ENCODE assay signal across 8 cellular contexts in the genomic region with DNA sequence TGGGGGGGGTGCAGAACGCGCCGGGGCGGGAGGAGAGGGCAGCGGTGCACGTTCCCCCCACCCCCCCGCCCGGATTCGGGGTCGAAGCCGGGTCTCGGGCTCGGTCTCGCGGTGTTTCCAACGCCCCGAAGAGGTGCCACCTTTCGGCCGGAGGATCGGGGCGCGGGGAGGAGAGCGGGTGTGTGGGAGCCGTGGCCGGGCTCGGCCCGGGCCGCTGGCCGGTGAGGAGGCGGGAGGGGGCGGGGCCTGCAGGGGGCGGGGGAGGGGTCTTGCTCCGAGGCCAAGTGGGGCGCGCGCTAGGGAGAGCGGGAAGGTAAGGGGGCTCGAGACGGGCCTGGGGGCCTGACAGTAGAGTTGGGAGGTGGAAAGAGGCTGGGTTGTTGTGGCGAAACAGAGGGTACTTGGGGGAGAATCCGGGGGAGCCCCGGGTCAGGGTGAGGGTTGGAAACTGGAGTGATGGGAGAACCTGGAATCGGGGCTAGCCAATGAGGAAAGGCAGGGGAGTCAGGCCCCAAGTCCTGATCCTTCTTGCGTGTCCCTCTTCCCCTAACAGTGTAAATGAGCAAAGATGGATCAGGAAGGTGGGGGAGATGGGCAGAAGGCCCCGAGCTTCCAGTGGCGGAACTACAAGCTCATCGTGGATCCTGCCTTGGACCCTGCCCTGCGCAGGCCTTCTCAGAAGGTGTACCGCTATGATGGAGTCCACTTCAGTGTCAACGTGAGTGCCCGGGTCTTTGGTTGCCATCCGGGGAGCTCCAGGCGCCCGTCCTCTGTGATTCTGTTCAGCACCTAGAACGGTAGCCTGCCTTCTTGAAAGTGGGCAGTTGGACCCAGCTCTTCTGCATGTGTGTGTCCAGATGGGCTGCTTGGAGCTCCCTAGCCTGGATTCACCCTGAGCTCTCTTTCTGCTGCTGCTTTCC. TPM values are rescaled to one million over a fixed set of nuclear protein-coding genes. Genes with fewer than 3 reads are reported as not detected.
DNase-seq lines count a peak whose midpoint lies in the region; ATAC-seq and TF ChIP-seq lines count a peak whose summit lies in the region.

No MANE protein-coding gene starts in this region.

- POLR2A ChIA-PET in CD4-positive, alpha-beta memory T cell (lab: Charles Lee; ENCODE audit: partially characterized antibody), result interaction anchor here (0.5 to 2.5 kb wide), 18 partner anchors 7 to 911 kb away, joined by 3 to 16 read pairs (median 4); a partner anchor contains a TSS
- POLR2A ChIA-PET in SK-N-SH (lab: Yijun Ruan, JAX), result interaction anchor here (0.5 to 1.7 kb wide), 4 partner anchors 9 to 484 kb away, joined by 3 to 6 read pairs (median 4); a partner anchor contains a TSS

- peaks cover 28% of the 10 kb centered on the region for H3K79me2 ChIP-seq in SK-N-SH (ENCODE audit: insufficient read depth)

- no peak for TF ChIP-seq EP300 in SK-N-SH (IDR thresholded peaks at IDR 0.05; ENCODE audit: borderline replicate concordance in 1 of 2, low read depth in 1 of 2, low read length in 1 of 2)

- H3K4me3 Mint-ChIP-seq in CD4-positive, alpha-beta memory T cell, result peak overlapping the region; percentile 86 to 91 (median 90)

- no peak for TF ChIP-seq CTCF in SK-N-SH (IDR thresholded peaks at IDR 0.05)
- no peak for TF ChIP-seq CTCF in upper lobe of right lung (IDR thresholded peaks at IDR 0.05)

- peak overlapping the region; percentile 92 for H3K4me2 ChIP-seq in SK-N-SH

- peak overlapping the region; percentile 100 for H3K9ac ChIP-seq in SK-N-SH

- H2AFZ ChIP-seq in SK-N-SH (ENCODE audit: low read depth), result no peak overlapping the region

- TF ChIP-seq RAD21 in SK-N-SH (IDR thresholded peaks at IDR 0.05; ENCODE audit: low read length), result no peak

- H3K4me1 Mint-ChIP-seq in CD4-positive, alpha-beta memory T cell, result peaks cover 15 to 42% (median 31%) of the 10 kb centered on the region in 4 donors

- peaks cover 29% of the 10 kb centered on the region for H3F3A ChIP-seq in SK-N-SH (replicated peaks; ENCODE audit: insufficient read depth)

- H3K4me1 ChIP-seq in CD4-positive, alpha-beta memory T cell (ENCODE audit: insufficient read depth, low read length), result peaks cover 28% of the 10 kb centered on the region
- H3K4me1 ChIP-seq in SK-N-SH (ENCODE audit: control insufficient read depth in 1 of 2, insufficient read depth in 2 of 2, low read depth in 1 of 2, low read length in 1 of 2) (peaks cover 0 to 21% of the 10 kb centered on the region in 2 experiments; a peak in 1 of 4 replicates), mesodermal cell (ENCODE audit: control insufficient read depth, insufficient read depth, low read length, poor library complexity, severe bottlenecking) (peaks cover 10% of the 10 kb centered on the region), upper lobe of right lung (peaks cover 15% of the 10 kb centered on the region)
- H3K4me1 ChIP-seq in effector memory CD4-positive, alpha-beta T cell (ENCODE audit: control insufficient read depth, insufficient read depth, low read length, poor library complexity, severe bottlenecking), result peaks cover 21% of the 10 kb centered on the region

- intact Hi-C loops in CD4-positive, alpha-beta memory T cell (cut with micrococcal nuclease), result loop anchor here (5.0 to 10.0 kb wide), 2 partner anchors 39 to 906 kb away; no protein-coding TSS in a partner anchor
- intact Hi-C loops in upper lobe of right lung (cut with DNase I), result no loop called here

- no peaks in the 10 kb centered on the region for H3K9me3 ChIP-seq in CD4-positive, alpha-beta memory T cell (ENCODE audit: control insufficient read depth in 1 of 2, low read length in 2 of 2)
- H3K9me3 ChIP-seq in SK-N-SH, result no peaks in the 10 kb centered on the region
- no peaks in the 10 kb centered on the region for H3K9me3 ChIP-seq in effector memory CD4-positive, alpha-beta T cell (ENCODE audit: control insufficient read depth, low read length)
- no peaks in the 10 kb centered on the region for H3K9me3 ChIP-seq in mesodermal cell (ENCODE audit: control insufficient read depth, low read length)
- no peaks in the 10 kb centered on the region for H3K9me3 ChIP-seq in upper lobe of right lung

- peak overlapping the region in 1 of 2 donors; percentile 95 for H3K4me3 ChIP-seq in CD4-positive, alpha-beta memory T cell (ENCODE audit: low read length in 2 of 2)
- peak overlapping the region; percentile 68 to 74 for H3K4me3 ChIP-seq in SK-N-SH (ENCODE audit: low read depth in 2 of 2, low read length in 1 of 2)
- H3K4me3 ChIP-seq in effector memory CD4-positive, alpha-beta T cell (ENCODE audit: insufficient read depth, low read depth, low read length, poor library complexity, severe bottlenecking), result peak overlapping the region; percentile 98
- peak overlapping the region; percentile 79 for H3K4me3 ChIP-seq in mesodermal cell (ENCODE audit: extremely low read depth, insufficient read depth, low read length, poor library complexity, severe bottlenecking)
- H3K4me3 ChIP-seq in upper lobe of right lung, result peak overlapping the region; percentile 83

- peak in 1 of 5 donors; percentile 73 for DNase-seq in CD4-positive, alpha-beta memory T cell
- DNase-seq in SK-N-SH, result peak; percentile 93
- DNase-seq in effector memory CD4-positive, alpha-beta T cell, result no peak
- DNase-seq in upper lobe of right lung, result peak; percentile 83

- no peaks in the 10 kb centered on the region for H3K27me3 ChIP-seq in CD4-positive, alpha-beta memory T cell (ENCODE audit: insufficient read depth, low read length)
- H3K27me3 ChIP-seq in SK-N-SH (ENCODE audit: insufficient read depth), result no peaks in the 10 kb centered on the region
- H3K27me3 ChIP-seq in effector memory CD4-positive, alpha-beta T cell (replicated peaks; ENCODE audit: control insufficient read depth, insufficient read depth, low read length, poor library complexity, severe bottlenecking), result no peaks in the 10 kb centered on the region
- no peaks in the 10 kb centered on the region for H3K27me3 ChIP-seq in upper lobe of right lung

- CTCF ChIA-PET in CD4-positive, alpha-beta memory T cell (lab: Charles Lee; ENCODE audit: partially characterized antibody), result interaction anchor here (0.8 to 1.2 kb wide), 2 partner anchors 113 to 184 kb away, joined by 3 read pairs; no protein-coding TSS in a partner anchor
- CTCF ChIA-PET in SK-N-SH (lab: Yijun Ruan, JAX), result interaction anchor here (1.5 to 2.3 kb wide), 5 partner anchors 8 to 484 kb away, joined by 3 to 10 read pairs (median 6); a partner anchor contains a TSS

- H3K27ac Mint-ChIP-seq in CD4-positive, alpha-beta memory T cell, result peak overlapping the region; percentile 89 to 95 (median 93)

- H3K36me3 Mint-ChIP-seq in CD4-positive, alpha-beta memory T cell, result peaks cover 27 to 52% of the 10 kb centered on the region in 2 donors

- peaks cover 0 to 4% (median 0%) of the 10 kb centered on the region in 8 donors for H3K9me3 Mint-ChIP-seq in CD4-positive, alpha-beta memory T cell

- 16% methylated on average over 23 of the region's 55 CpGs for WGBS in SK-N-SH (ENCODE audit: low lambda C conversion rate)
- WGBS in mesodermal cell (ENCODE audit: insufficient coverage in 2 of 2), 2 experiments, result 30 to 55% methylated on average over 18 to 34 of the region's 55 CpGs

- no peaks in the 10 kb centered on the region; the same call in 1 of the 2 replicates for H4K20me1 ChIP-seq in SK-N-SH (ENCODE audit: insufficient read depth)

- peaks cover 35% of the 10 kb centered on the region for H3K36me3 ChIP-seq in CD4-positive, alpha-beta memory T cell (ENCODE audit: insufficient read depth, low read length)
- H3K36me3 ChIP-seq in SK-N-SH (replicated peaks in 1 of 2; ENCODE audit: control insufficient read depth in 1 of 2, insufficient read depth in 2 of 2, low read length in 1 of 2) (peaks cover 34 to 45% of the 10 kb centered on the region in 2 experiments), mesodermal cell (ENCODE audit: control insufficient read depth, insufficient read depth, low read length) (peaks cover 47% of the 10 kb centered on the region), upper lobe of right lung (peaks cover 44% of the 10 kb centered on the region)
- H3K36me3 ChIP-seq in effector memory CD4-positive, alpha-beta T cell (ENCODE audit: control insufficient read depth, insufficient read depth, low read length), result peaks cover 41% of the 10 kb centered on the region

- no peaks in the 10 kb centered on the region for H3K9me2 ChIP-seq in SK-N-SH

- peak overlapping the region; percentile 92 for H3K27ac ChIP-seq in CD4-positive, alpha-beta memory T cell (ENCODE audit: low read depth, low read length)
- H3K27ac ChIP-seq in SK-N-SH (ENCODE audit: low read depth in 2 of 2, low read length in 1 of 2) (peak overlapping the region; percentile 38 to 98; a peak in 3 of 4 replicates), mesodermal cell (ENCODE audit: low read depth, low read length, severe bottlenecking) (peak overlapping the region; percentile 99), upper lobe of right lung (peak overlapping the region; percentile 98)
- H3K27ac ChIP-seq in effector memory CD4-positive, alpha-beta T cell (ENCODE audit: insufficient read depth, low read length, poor library complexity, severe bottlenecking), result peak overlapping the region; percentile 98

- H3K27me3 Mint-ChIP-seq in CD4-positive, alpha-beta memory T cell, result peaks cover 0 to 4% of the 10 kb centered on the region in 2 donors

- peak; percentile 24 for ATAC-seq in GM19023 (IDR thresholded peaks at IDR 0.05; ENCODE audit: unreplicated experiment)
- peak; percentile 9 for ATAC-seq in HG03108 (IDR thresholded peaks at IDR 0.05; ENCODE audit: unreplicated experiment)
- peak; percentile 36 for ATAC-seq in upper lobe of right lung
- ATAC-seq in HG03378 (IDR thresholded peaks at IDR 0.05; ENCODE audit: unreplicated experiment), result no peak

RNA-seq across cellular contexts. Expression of a gene that starts 0.9 kb away (rescaled TPM):
- 10 to 100 TPM; 32.1 to 33.2 TPM for total RNA-seq in CD4-positive, alpha-beta memory T cell
- 1 to 10 TPM in 1 of 2 donors, not detected in 1; 5.6 TPM for polyA plus RNA-seq in CD4-positive, alpha-beta memory T cell
- polyA plus RNA-seq in SK-N-SH (2012; rRNA removed), result 2.4 and 6.8 TPM in 2 replicates
- 4.2 and 6.8 TPM in 2 replicates for polyA plus RNA-seq in SK-N-SH (2012; cell fraction: cytosol; rRNA removed)
- polyA plus RNA-seq in SK-N-SH (2012; cell fraction: nucleus; rRNA removed), result 18.8 and 24.8 TPM in 2 replicates
- polyA plus RNA-seq in mesodermal cell (2013, experiment 1 of 2), result 15.9 TPM
- polyA plus RNA-seq in mesodermal cell (2013, experiment 2 of 2), result 13.6 TPM
- 18.6 TPM for total RNA-seq in upper lobe of right lung

RNA-seq across cellular contexts. Expression of a gene that starts 9.6 kb away (rescaled TPM):
- 10 to 100 TPM; 19.3 to 22.0 TPM for total RNA-seq in CD4-positive, alpha-beta memory T cell
- 10 to 100 TPM; 16.2 to 17.5 TPM for polyA plus RNA-seq in CD4-positive, alpha-beta memory T cell
- 29.0 and 31.8 TPM in 2 replicates for polyA plus RNA-seq in SK-N-SH (2012; rRNA removed)
- polyA plus RNA-seq in SK-N-SH (2012; cell fraction: cytosol; rRNA removed), result 23.3 and 28.4 TPM in 2 replicates
- polyA plus RNA-seq in SK-N-SH (2012; cell fraction: nucleus; rRNA removed), result 32.0 and 34.8 TPM in 2 replicates
- polyA plus RNA-seq in mesodermal cell (2013, experiment 1 of 2), result 32.5 TPM
- polyA plus RNA-seq in mesodermal cell (2013, experiment 2 of 2), result 27.7 TPM
- total RNA-seq in upper lobe of right lung, result 19.5 TPM

RNA-seq across cellular contexts. Expression of a gene that starts 26.6 kb away (rescaled TPM):
- 1 to 10 TPM; 3.6 to 4.3 TPM for total RNA-seq in CD4-positive, alpha-beta memory T cell
- 1 to 10 TPM in 1 of 2 donors, under 1 TPM in 1; 0.08 to 1.2 TPM for polyA plus RNA-seq in CD4-positive, alpha-beta memory T cell
- polyA plus RNA-seq in SK-N-SH (2012; rRNA removed), result 12.2 and 12.9 TPM in 2 replicates
- 5.6 and 9.0 TPM in 2 replicates for polyA plus RNA-seq in SK-N-SH (2012; cell fraction: cytosol; rRNA removed)
- polyA plus RNA-seq in SK-N-SH (2012; cell fraction: nucleus; rRNA removed), result 19.5 and 19.7 TPM in 2 replicates
- polyA plus RNA-seq in mesodermal cell (2013, experiment 1 of 2), result 2.4 TPM
- 1.6 TPM for polyA plus RNA-seq in mesodermal cell (2013, experiment 2 of 2)
- 30.4 TPM for total RNA-seq in upper lobe of right lung

RNA-seq across cellular contexts. Expression of a gene that starts 35.1 kb away (rescaled TPM):
- 10 to 100 TPM; 15.6 to 15.8 TPM for total RNA-seq in CD4-positive, alpha-beta memory T cell
- polyA plus RNA-seq in CD4-positive, alpha-beta memory T cell, result under 1 TPM in 1 of 2 donors, not detected in 1; 0.16 TPM
- polyA plus RNA-seq in SK-N-SH (2012; rRNA removed), result 18.3 and 20.6 TPM in 2 replicates
- 8.6 and 15.1 TPM in 2 replicates for polyA plus RNA-seq in SK-N-SH (2012; cell fraction: cytosol; rRNA removed)
- polyA plus RNA-seq in SK-N-SH (2012; cell fraction: nucleus; rRNA removed), result 31.4 and 33.9 TPM in 2 replicates
- polyA plus RNA-seq in mesodermal cell (2013, experiment 1 of 2), result 46.4 TPM
- polyA plus RNA-seq in mesodermal cell (2013, experiment 2 of 2), result 39.9 TPM
- total RNA-seq in upper lobe of right lung, result 13.4 TPM

RNA-seq across cellular contexts. Expression of a gene that starts 52.0 kb away (rescaled TPM):
- total RNA-seq in CD4-positive, alpha-beta memory T cell, result 1 to 10 TPM; 1.5 to 2.4 TPM
- polyA plus RNA-seq in CD4-positive, alpha-beta memory T cell, result not detected
- polyA plus RNA-seq in SK-N-SH (2012; rRNA removed), result 21.2 and 23.0 TPM in 2 replicates
- 5.1 and 6.2 TPM in 2 replicates for polyA plus RNA-seq in SK-N-SH (2012; cell fraction: cytosol; rRNA removed)
- polyA plus RNA-seq in SK-N-SH (2012; cell fraction: nucleus; rRNA removed), result 212 TPM in 2 replicates
- polyA plus RNA-seq in mesodermal cell (2013, experiment 1 of 2), result 4.6 TPM
- 4.8 TPM for polyA plus RNA-seq in mesodermal cell (2013, experiment 2 of 2)
- total RNA-seq in upper lobe of right lung, result 0.58 TPM

Comparison
In these comparisons a context has a peak if more than half of its experiments do, and no peak if none do; other contexts are left out.
1. DNase-seq: peak in SK-N-SH (single experiment) and upper lobe of right lung (single experiment); none in effector memory CD4-positive, alpha-beta T cell (0 of 3).
2. Peak in every context shown above with its lines, with median percentiles within 50 percentile points of each other: H3K27ac ChIP-seq.